ENCODE assay signal across 9 cellular contexts in the genomic region with DNA sequence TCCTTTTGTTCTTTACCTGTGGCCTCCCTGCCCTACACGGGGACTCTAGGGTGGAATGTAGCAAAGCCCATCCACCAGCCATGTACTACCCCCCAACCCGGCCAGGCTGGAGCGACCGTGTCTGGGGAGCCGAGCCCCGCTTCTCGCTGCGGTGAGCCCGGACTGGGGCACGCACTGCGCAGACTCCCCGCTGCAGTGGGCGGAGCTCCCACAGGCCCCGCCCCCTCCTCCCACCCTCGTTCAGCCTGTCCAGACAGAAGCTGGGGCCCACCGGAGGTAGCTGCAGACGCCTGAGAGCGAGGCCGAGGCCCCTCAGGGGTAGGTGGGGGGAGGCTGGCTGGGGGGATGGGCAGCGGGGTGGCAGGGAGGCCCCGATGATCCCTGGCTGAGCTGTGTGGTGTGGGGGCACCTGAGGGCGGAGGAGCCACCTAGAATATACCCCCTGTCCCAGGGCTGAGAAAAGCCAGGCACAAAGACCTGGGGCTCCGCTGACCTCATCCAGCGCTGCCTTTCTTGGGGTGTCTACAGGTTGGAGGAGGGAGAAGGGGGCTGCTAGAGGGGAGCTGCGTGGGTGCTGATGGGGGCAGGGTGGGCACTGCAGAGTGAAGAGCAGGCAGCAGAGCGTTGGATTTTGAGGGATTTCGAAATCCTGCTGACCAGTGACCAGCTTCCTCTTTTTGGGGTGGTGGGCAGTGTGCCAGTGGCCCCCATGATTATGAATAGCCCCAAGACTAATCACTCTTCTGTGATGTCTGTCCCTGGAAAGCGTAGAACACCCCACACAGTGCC.
DNase-seq lines count a peak whose midpoint lies in the region; ATAC-seq lines count a peak whose summit lies in the region.
"Had no signal": no experiment of that assay in that cellular context is flagged by ENCODE, and none has a peak within 500 bp of the region (broad histone marks: within the 10 kb centered on the region; RNA-seq: fewer than 3 reads in every experiment).

No MANE protein-coding gene starts in this region.

- DNase-seq in activated CD4-positive, alpha-beta T cell treated with anti-CD3 and anti-CD28 coated beads for 24 hours (ENCODE audit: low read depth in 2 of 2), result peak; percentile 39 to 55
- no peak for DNase-seq in activated CD4-positive, alpha-beta T cell treated with anti-CD3 and anti-CD28 coated beads for 1 hour
- peak in 3 of 5 donors; percentile 19 to 46 (median 19) for DNase-seq in T-helper 1 cell
- DNase-seq in cerebellar cortex (ENCODE audit: low spot score), result peak; percentile 77
- DNase-seq in islet precursor cell, result peak; percentile 95
- peak; percentile 36 to 57 (median 49) for DNase-seq in stimulated activated CD4-positive, alpha-beta T cell treated with anti-CD3 and anti-CD28 coated beads, Interleukin-12 subunit alpha, Interleukin-12 subunit beta, amount 100 ng/mL, for 48 hours (ENCODE audit: low read depth in 2 of 3, low spot score in 1 of 3)
- DNase-seq: DND-41 had no signal

- ATAC-seq in GM21825 (IDR thresholded peaks at IDR 0.05; ENCODE audit: unreplicated experiment), result no peak
- no peak for ATAC-seq in GM21526 (IDR thresholded peaks at IDR 0.05; ENCODE audit: low FRiP score, unreplicated experiment)
